17 cellular contexts compared by ENCODE assay signal in genomic region chr4:142812091-142812490, GRCh38. TPM values are rescaled to one million over a fixed set of nuclear protein-coding genes. Genes with fewer than 3 reads are reported as not detected.
DNase-seq lines count a peak whose midpoint lies in the region; ATAC-seq, FAIRE-seq and TF ChIP-seq lines count a peak whose summit lies in the region.
"Had no signal": no experiment of that assay in that cellular context is flagged by ENCODE, and none has a peak within 500 bp of the region (broad histone marks: within the 10 kb centered on the region; RNA-seq: fewer than 3 reads in every experiment).

No MANE protein-coding gene starts in this region.

- ATAC-seq in activated naive CD4-positive, alpha-beta T cell treated with anti-CD3 and anti-CD28 coated beads, Interleukin-2, amount 50 U/mL, for 72 hours, result peak; percentile 50 to 58
- peak; percentile 75 for ATAC-seq in stimulated activated effector memory CD8-positive, alpha-beta T cell treated with anti-CD3 and anti-CD28 coated beads, Interleukin-12 subunit alpha, Interleukin-12 subunit beta, amount 100 ng/mL, for 72 hours
- ATAC-seq in HG03097 (IDR thresholded peaks at IDR 0.05; ENCODE audit: low FRiP score, unreplicated experiment), result no peak
- ATAC-seq: HepG2 had no signal

- H3K36me3 Mint-ChIP-seq in activated naive CD4-positive, alpha-beta T cell treated with anti-CD3 and anti-CD28 coated beads, Interleukin-2, amount 50 U/mL, for 72 hours, result no peaks in the 10 kb centered on the region
- no peaks in the 10 kb centered on the region for H3K36me3 Mint-ChIP-seq in astrocyte (ENCODE audit: low read depth, unreplicated experiment)
- H3K36me3 Mint-ChIP-seq in stimulated activated effector memory CD8-positive, alpha-beta T cell treated with anti-CD3 and anti-CD28 coated beads, Interleukin-12 subunit alpha, Interleukin-12 subunit beta, amount 100 ng/mL, for 72 hours, result no peaks in the 10 kb centered on the region

- no peak for TF ChIP-seq CTCF in astrocyte (IDR thresholded peaks at IDR 0.05; ENCODE audit: insufficient read depth, low read depth, low read length)

- H3K4me2 ChIP-seq in astrocyte (ENCODE audit: low read length), result no peak overlapping the region

- no peak overlapping the region for H3K27ac Mint-ChIP-seq in activated naive CD4-positive, alpha-beta T cell treated with anti-CD3 and anti-CD28 coated beads, Interleukin-2, amount 50 U/mL, for 72 hours
- H3K27ac Mint-ChIP-seq in astrocyte (ENCODE audit: unreplicated experiment), result no peak overlapping the region
- no peak overlapping the region for H3K27ac Mint-ChIP-seq in stimulated activated effector memory CD8-positive, alpha-beta T cell treated with anti-CD3 and anti-CD28 coated beads, Interleukin-12 subunit alpha, Interleukin-12 subunit beta, amount 100 ng/mL, for 72 hours
- H3K27ac Mint-ChIP-seq: B cell; CD4-positive, alpha-beta T cell; H9 had no signal

- no peaks in the 10 kb centered on the region for H3K9me3 ChIP-seq in astrocyte (ENCODE audit: insufficient read depth, low read depth, low read length)

- H3K4me3 ChIP-seq in astrocyte (ENCODE audit: insufficient read depth, low read depth, low read length), result no peak overlapping the region

- no peaks in the 10 kb centered on the region for H3K27me3 Mint-ChIP-seq in astrocyte (ENCODE audit: low read depth, unreplicated experiment)
- H3K27me3 Mint-ChIP-seq: B cell; CD4-positive, alpha-beta T cell had no signal

- peaks cover 11% of the 10 kb centered on the region for H3K4me1 Mint-ChIP-seq in astrocyte (ENCODE audit: low read depth, unreplicated experiment)
- H3K4me1 Mint-ChIP-seq in stimulated activated effector memory CD8-positive, alpha-beta T cell treated with anti-CD3 and anti-CD28 coated beads, Interleukin-12 subunit alpha, Interleukin-12 subunit beta, amount 100 ng/mL, for 72 hours, result peaks cover 5% of the 10 kb centered on the region
- H3K4me1 Mint-ChIP-seq: B cell, H9 had no signal

- H3K27me3 ChIP-seq in astrocyte (ENCODE audit: insufficient read depth, low read length), result no peaks in the 10 kb centered on the region

- no peak for FAIRE-seq in astrocyte (lab: Jason Lieb, UNC)
- FAIRE-seq: GM12891, HepG2, HTR-8/SVneo had no signal

- H3K9ac ChIP-seq in astrocyte (ENCODE audit: low read length), result no peak overlapping the region

- no peak overlapping the region for H3K27ac ChIP-seq in astrocyte (ENCODE audit: low read depth, low read length)

- H3K36me3 ChIP-seq in astrocyte (ENCODE audit: insufficient read depth, low read length), result no peaks in the 10 kb centered on the region

- no peaks in the 10 kb centered on the region for H4K20me1 ChIP-seq in astrocyte (ENCODE audit: insufficient read depth, low read length)

- H3K4me3 Mint-ChIP-seq in astrocyte (ENCODE audit: unreplicated experiment), result no peak overlapping the region
- no peak overlapping the region for H3K4me3 Mint-ChIP-seq in stimulated activated effector memory CD8-positive, alpha-beta T cell treated with anti-CD3 and anti-CD28 coated beads, Interleukin-12 subunit alpha, Interleukin-12 subunit beta, amount 100 ng/mL, for 72 hours
- H3K4me3 Mint-ChIP-seq: B cell; CD4-positive, alpha-beta T cell; H9 had no signal

- no peak overlapping the region for H2AFZ ChIP-seq in astrocyte (ENCODE audit: low read depth, low read length)

- DNase-seq in activated naive CD4-positive, alpha-beta T cell treated with anti-CD3 and anti-CD28 coated beads, Interleukin-2, amount 50 U/mL, for 72 hours (ENCODE audit: low spot score in 2 of 2), result no peak
- DNase-seq in activated naive CD4-positive, alpha-beta T cell treated with Interleukin-2 at 50 U/mL for 16 hours, result no peak
- DNase-seq in NCI-H226, result peak; percentile 64
- DNase-seq in astrocyte (ENCODE audit: low read depth), result peak; percentile 62
- no peak for DNase-seq in stimulated activated effector memory CD8-positive, alpha-beta T cell treated with anti-CD3 and anti-CD28 coated beads, Interleukin-12 subunit alpha, Interleukin-12 subunit beta, amount 100 ng/mL, for 72 hours (ENCODE audit: low spot score in 2 of 2)
- no peak for DNase-seq in COR-L47 (lab: John Stamatoyannopoulos, UW)
- DNase-seq: C1 segment of cervical spinal cord; CD4-positive, alpha-beta T cell; DMS79; EL; GOT3; H9 had no signal

- H3K79me2 ChIP-seq in astrocyte (ENCODE audit: insufficient read depth, low read length), result no peaks in the 10 kb centered on the region

- H3K9me3 Mint-ChIP-seq in activated naive CD4-positive, alpha-beta T cell treated with anti-CD3 and anti-CD28 coated beads, Interleukin-2, amount 50 U/mL, for 72 hours, result no peaks in the 10 kb centered on the region
- H3K9me3 Mint-ChIP-seq in astrocyte (ENCODE audit: unreplicated experiment), result no peaks in the 10 kb centered on the region
- no peaks in the 10 kb centered on the region for H3K9me3 Mint-ChIP-seq in stimulated activated effector memory CD8-positive, alpha-beta T cell treated with anti-CD3 and anti-CD28 coated beads, Interleukin-12 subunit alpha, Interleukin-12 subunit beta, amount 100 ng/mL, for 72 hours
- H3K9me3 Mint-ChIP-seq: CD4-positive, alpha-beta T cell; H9 had no signal

- peaks cover 6% of the 10 kb centered on the region for H3K4me1 ChIP-seq in astrocyte (ENCODE audit: insufficient read depth, low read length)

RNA-seq across cellular contexts. Expression of gene INPP4B, which starts 34.0 kb away (rescaled TPM):
- 10 to 100 TPM; 63.9 to 81.3 TPM for total RNA-seq in activated naive CD4-positive, alpha-beta T cell treated with anti-CD3 and anti-CD28 coated beads, Interleukin-2, amount 50 U/mL, for 72 hours
- total RNA-seq in astrocyte, result 2.4 and 2.8 TPM in 2 replicates
- total RNA-seq: B cell, HepG2 had no signal

Comparison
In these comparisons a context has a peak if more than half of its experiments do, and no peak if none do; other contexts are left out.
1. DNase-seq: peak in NCI-H226 (single experiment) and astrocyte (single experiment); none in activated naive CD4-positive, alpha-beta T cell treated with anti-CD3 and anti-CD28 coated beads, Interleukin-2, amount 50 U/mL, for 72 hours (0 of 2), activated naive CD4-positive, alpha-beta T cell treated with Interleukin-2 at 50 U/mL for 16 hours (single experiment), stimulated activated effector memory CD8-positive, alpha-beta T cell treated with anti-CD3 and anti-CD28 coated beads, Interleukin-12 subunit alpha, Interleukin-12 subunit beta, amount 100 ng/mL, for 72 hours (0 of 2) and COR-L47 (single experiment).
2. RNA of gene INPP4B, which starts 34.0 kb away (total RNA-seq): 63.9 to 81.3 TPM in activated naive CD4-positive, alpha-beta T cell treated with anti-CD3 and anti-CD28 coated beads, Interleukin-2, amount 50 U/mL, for 72 hours; 2.4 to 2.8 TPM in astrocyte; every median in the first group is over 10 times any median in the second.